In the genomic region with DNA sequence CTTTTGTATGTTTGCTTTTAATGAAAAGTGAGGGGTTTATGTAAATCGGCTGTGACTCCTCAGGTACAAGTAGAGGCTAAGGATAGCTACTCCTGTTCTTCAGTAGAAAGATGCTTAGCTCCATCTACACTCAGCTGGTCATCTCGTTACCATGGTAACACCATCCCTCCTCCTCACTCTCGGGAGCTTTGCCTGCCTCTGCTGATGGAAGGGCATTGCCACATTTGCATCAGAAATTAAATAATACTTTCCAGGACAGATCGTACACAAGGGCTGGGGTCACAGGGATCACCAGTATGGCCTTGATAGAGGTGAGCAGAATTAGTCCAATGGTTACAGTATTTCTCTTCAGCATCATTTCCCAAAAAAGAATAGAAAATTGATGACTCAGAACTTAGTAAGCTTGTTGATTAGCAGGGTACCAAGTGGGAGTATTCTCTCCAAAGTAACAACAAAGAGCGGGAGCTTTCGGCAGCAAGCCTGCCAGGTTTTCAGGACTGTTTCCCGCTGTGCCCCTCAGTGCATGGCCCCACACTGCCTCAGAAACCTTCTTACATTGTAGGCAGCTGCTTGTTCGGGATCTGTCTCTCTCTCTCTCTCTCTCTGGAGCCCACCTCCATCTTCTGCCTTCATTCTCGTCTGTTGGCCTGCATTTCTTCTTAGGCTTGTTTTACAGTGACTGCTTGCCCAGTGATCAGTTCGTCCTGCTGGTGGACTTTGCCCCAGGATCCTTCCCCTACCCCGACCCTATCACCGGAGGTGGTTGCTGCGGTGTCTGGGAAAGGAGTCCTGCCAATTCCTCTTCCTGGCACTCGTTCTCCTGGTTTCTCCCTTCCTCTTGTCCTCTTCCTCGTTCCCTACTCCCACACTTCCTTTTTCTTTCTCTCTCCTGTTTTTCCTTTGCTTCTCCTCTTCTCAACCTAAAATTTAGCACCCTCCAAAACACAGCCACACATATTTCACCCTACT, we compare ENCODE assay signal across 1 cellular context.
TF ChIP-seq lines count a peak whose summit lies in the region.

No MANE protein-coding gene starts in this region.

TF ChIP-seq in HepG2, 621 proteins besides CTCF, POLR2A, EP300 and RAD21:
- TF ChIP-seq RFX3 (CRISPR knock-in tag; IDR thresholded peaks at IDR 0.05) (peak; percentile 43; the same call in 1 of the 2 replicates), MAFK (conservative IDR thresholded peaks at IDR 0.05 in 1 of 2, IDR thresholded peaks at IDR 0.05 in 1 of 2; ENCODE audit: low read length in 2 of 2) (peak; percentile 83 to 89), MAFF (IDR thresholded peaks at IDR 0.05; ENCODE audit: low read depth, low read length) (peak; percentile 74), SNAPC4 (CRISPR knock-in tag; IDR thresholded peaks at IDR 0.05) (no peak), HHEX (CRISPR knock-in tag; IDR thresholded peaks at IDR 0.05) (no peak), HIC2 (CRISPR knock-in tag; IDR thresholded peaks at IDR 0.05; ENCODE audit: low read depth) (no peak), ERF (CRISPR knock-in tag; IDR thresholded peaks at IDR 0.05) (no peak), KAT7 (CRISPR knock-in tag; IDR thresholded peaks at IDR 0.05; ENCODE audit: borderline replicate concordance) (no peak), TFAP4 (IDR thresholded peaks at IDR 0.05; ENCODE audit: borderline replicate concordance, low read depth) (peak; percentile 39; the same call in 1 of the 2 replicates), ZNF569 (CRISPR knock-in tag; IDR thresholded peaks at IDR 0.05; ENCODE audit: borderline replicate concordance) (no peak), RFXANK (CRISPR knock-in tag; IDR thresholded peaks at IDR 0.05) (no peak), RFX1 (IDR thresholded peaks at IDR 0.05) (peak; percentile 59; the same call in 1 of the 2 replicates), HOXD1 (CRISPR knock-in tag; IDR thresholded peaks at IDR 0.05) (no peak), HNF4A (CRISPR knock-in tag; IDR thresholded peaks at IDR 0.05) (peak; percentile 57), PHB2 (IDR thresholded peaks at IDR 0.05; ENCODE audit: partially characterized antibody) (peak; percentile 13), SOX13 (IDR thresholded peaks at IDR 0.05) (no peak), SOX13 (CRISPR knock-in tag; conservative IDR thresholded peaks at IDR 0.05 in 1 of 2, IDR thresholded peaks at IDR 0.05 in 1 of 2) (no peak)
- TF ChIP-seq, protein P1, sequence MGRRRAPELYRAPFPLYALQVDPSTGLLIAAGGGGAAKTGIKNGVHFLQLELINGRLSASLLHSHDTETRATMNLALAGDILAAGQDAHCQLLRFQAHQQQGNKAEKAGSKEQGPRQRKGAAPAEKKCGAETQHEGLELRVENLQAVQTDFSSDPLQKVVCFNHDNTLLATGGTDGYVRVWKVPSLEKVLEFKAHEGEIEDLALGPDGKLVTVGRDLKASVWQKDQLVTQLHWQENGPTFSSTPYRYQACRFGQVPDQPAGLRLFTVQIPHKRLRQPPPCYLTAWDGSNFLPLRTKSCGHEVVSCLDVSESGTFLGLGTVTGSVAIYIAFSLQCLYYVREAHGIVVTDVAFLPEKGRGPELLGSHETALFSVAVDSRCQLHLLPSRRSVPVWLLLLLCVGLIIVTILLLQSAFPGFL (CRISPR knock-in tag; IDR thresholded peaks at IDR 0.05): no peak
- TF ChIP-seq, protein P2, sequence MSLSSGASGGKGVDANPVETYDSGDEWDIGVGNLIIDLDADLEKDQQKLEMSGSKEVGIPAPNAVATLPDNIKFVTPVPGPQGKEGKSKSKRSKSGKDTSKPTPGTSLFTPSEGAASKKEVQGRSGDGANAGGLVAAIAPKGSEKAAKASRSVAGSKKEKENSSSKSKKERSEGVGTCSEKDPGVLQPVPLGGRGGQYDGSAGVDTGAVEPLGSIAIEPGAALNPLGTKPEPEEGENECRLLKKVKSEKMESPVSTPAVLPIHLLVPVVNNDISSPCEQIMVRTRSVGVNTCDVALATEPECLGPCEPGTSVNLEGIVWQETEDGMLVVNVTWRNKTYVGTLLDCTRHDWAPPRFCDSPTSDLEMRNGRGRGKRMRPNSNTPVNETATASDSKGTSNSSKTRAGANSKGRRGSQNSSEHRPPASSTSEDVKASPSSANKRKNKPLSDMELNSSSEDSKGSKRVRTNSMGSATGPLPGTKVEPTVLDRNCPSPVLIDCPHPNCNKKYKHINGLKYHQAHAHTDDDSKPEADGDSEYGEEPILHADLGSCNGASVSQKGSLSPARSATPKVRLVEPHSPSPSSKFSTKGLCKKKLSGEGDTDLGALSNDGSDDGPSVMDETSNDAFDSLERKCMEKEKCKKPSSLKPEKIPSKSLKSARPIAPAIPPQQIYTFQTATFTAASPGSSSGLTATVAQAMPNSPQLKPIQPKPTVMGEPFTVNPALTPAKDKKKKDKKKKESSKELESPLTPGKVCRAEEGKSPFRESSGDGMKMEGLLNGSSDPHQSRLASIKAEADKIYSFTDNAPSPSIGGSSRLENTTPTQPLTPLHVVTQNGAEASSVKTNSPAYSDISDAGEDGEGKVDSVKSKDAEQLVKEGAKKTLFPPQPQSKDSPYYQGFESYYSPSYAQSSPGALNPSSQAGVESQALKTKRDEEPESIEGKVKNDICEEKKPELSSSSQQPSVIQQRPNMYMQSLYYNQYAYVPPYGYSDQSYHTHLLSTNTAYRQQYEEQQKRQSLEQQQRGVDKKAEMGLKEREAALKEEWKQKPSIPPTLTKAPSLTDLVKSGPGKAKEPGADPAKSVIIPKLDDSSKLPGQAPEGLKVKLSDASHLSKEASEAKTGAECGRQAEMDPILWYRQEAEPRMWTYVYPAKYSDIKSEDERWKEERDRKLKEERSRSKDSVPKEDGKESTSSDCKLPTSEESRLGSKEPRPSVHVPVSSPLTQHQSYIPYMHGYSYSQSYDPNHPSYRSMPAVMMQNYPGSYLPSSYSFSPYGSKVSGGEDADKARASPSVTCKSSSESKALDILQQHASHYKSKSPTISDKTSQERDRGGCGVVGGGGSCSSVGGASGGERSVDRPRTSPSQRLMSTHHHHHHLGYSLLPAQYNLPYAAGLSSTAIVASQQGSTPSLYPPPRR (CRISPR knock-in tag; IDR thresholded peaks at IDR 0.05; ENCODE audit: borderline replicate concordance): no peak
- TF ChIP-seq, protein P3, sequence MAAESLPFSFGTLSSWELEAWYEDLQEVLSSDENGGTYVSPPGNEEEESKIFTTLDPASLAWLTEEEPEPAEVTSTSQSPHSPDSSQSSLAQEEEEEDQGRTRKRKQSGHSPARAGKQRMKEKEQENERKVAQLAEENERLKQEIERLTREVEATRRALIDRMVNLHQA (CRISPR knock-in tag; IDR thresholded peaks at IDR 0.05): no peak
TF ChIP-seq in HepG2: peak in this region for 7.
